In genomic region chr19:814108-815078, GRCh38 we compare ENCODE assay signal across 16 cellular contexts. TPM values are rescaled to one million over a fixed set of nuclear protein-coding genes. Genes with fewer than 3 reads are reported as not detected.
A peak's percentile ranks its signal among the peaks of the same experiment; 100 is the strongest.
DNase-seq lines count a peak whose midpoint lies in the region; ATAC-seq and TF ChIP-seq lines count a peak whose summit lies in the region.
"Had no signal": no experiment of that assay in that cellular context is flagged by ENCODE, and none has a peak within 500 bp of the region (broad histone marks: within the 10 kb centered on the region; RNA-seq: fewer than 3 reads in every experiment).

No MANE protein-coding gene starts in this region.

- H3K36me3 Mint-ChIP-seq in CD8-positive, alpha-beta T cell, result peaks cover 38% of the 10 kb centered on the region
- H3K36me3 Mint-ChIP-seq in GM23338 (ENCODE audit: low read depth), result peaks cover 53% of the 10 kb centered on the region
- peaks cover 40% of the 10 kb centered on the region for H3K36me3 Mint-ChIP-seq in activated naive CD8-positive, alpha-beta T cell treated with anti-CD3 and anti-CD28 coated beads for 36 hours

- no peak overlapping the region for H2AFZ ChIP-seq in GM23338
- H2AFZ ChIP-seq: GM23248, parathyroid adenoma had no signal

- no peak for TF ChIP-seq CTCF in CD8-positive, alpha-beta T cell (IDR thresholded peaks at IDR 0.05)
- TF ChIP-seq CTCF in GM23338 (conservative IDR thresholded peaks at IDR 0.05; ENCODE audit: low read depth in 2 of 2) (no peak), mucosa of descending colon (IDR thresholded peaks at IDR 0.05) (no peak)

- H3K4me2 ChIP-seq in GM23338, result no peak overlapping the region

- peaks cover 23% of the 10 kb centered on the region for H3K36me3 ChIP-seq in CD8-positive, alpha-beta T cell (ENCODE audit: insufficient read depth, low read length)
- H3K36me3 ChIP-seq in GM23338 (ENCODE audit: insufficient read depth), result peaks cover 16% of the 10 kb centered on the region
- H3K36me3 ChIP-seq in mucosa of descending colon (ENCODE audit: low read depth), result peaks cover 12% of the 10 kb centered on the region

- H3F3A ChIP-seq in GM23338 (replicated peaks; ENCODE audit: low read depth), result peaks cover 29% of the 10 kb centered on the region

- peak in 1 of 7 experiments; percentile 16 for DNase-seq in CD8-positive, alpha-beta T cell
- DNase-seq in GM23338 (ENCODE audit: low spot score) (peak; percentile 33), mucosa of descending colon (no peak), NCI-H82 treated with DMSO at 0.1 percent for 48 hours (lab: John Stamatoyannopoulos, UW; ENCODE audit: unreplicated experiment) (no peak)
- no peak for DNase-seq in activated naive CD8-positive, alpha-beta T cell treated with anti-CD3 and anti-CD28 coated beads for 36 hours
- DNase-seq in stimulated activated CD8-positive, alpha-beta memory T cell treated with anti-CD3 and anti-CD28 coated beads, Interleukin-4, amount 100 ng/mL, for 48 hours, result no peak
- DNase-seq: activated CD4-positive, alpha-beta T cell treated with anti-CD3 and anti-CD28 coated beads, Interleukin-2, amount 50 U/mL, for 48 hours; GM23248; KG1; NCI-H1930; stomach; SW 1271 had no signal

- CTCF ChIA-PET in CD8-positive, alpha-beta T cell (lab: Charles Lee), result no interaction called here

- H3K9me2 ChIP-seq in GM23338 (ENCODE audit: insufficient read depth), result 0 out of 2 replicates have a peak, but pooled peaks cover 4% of the 10 kb centered on the region

- H4K20me1 ChIP-seq in GM23338 (replicated peaks; ENCODE audit: insufficient read depth), result peaks cover 19% of the 10 kb centered on the region

- H3K9me3 Mint-ChIP-seq in CD8-positive, alpha-beta T cell, result no peaks in the 10 kb centered on the region
- H3K9me3 Mint-ChIP-seq in GM23338, result peaks cover 2% of the 10 kb centered on the region; the same call in 2 of the 3 replicates
- peaks cover 5% of the 10 kb centered on the region for H3K9me3 Mint-ChIP-seq in activated naive CD8-positive, alpha-beta T cell treated with anti-CD3 and anti-CD28 coated beads for 36 hours

- peak overlapping the region; percentile 10 for H3K27ac Mint-ChIP-seq in CD8-positive, alpha-beta T cell
- H3K27ac Mint-ChIP-seq in GM23338, result no peak overlapping the region
- peak overlapping the region; percentile 75 for H3K27ac Mint-ChIP-seq in activated naive CD8-positive, alpha-beta T cell treated with anti-CD3 and anti-CD28 coated beads for 36 hours

- ATAC-seq in CD8-positive, alpha-beta T cell, result no peak
- ATAC-seq in GM23338 (peak; percentile 1; the same call in 1 of the 3 replicates), mucosa of descending colon (peak; percentile 23), HG03469 (IDR thresholded peaks at IDR 0.05; ENCODE audit: unreplicated experiment) (no peak), GM19463 (IDR thresholded peaks at IDR 0.05; ENCODE audit: unreplicated experiment) (no peak)

- no peaks in the 10 kb centered on the region for H3K27me3 ChIP-seq in CD8-positive, alpha-beta T cell (ENCODE audit: insufficient read depth, low read length)
- no peaks in the 10 kb centered on the region for H3K27me3 ChIP-seq in GM23338 (ENCODE audit: insufficient read depth)
- H3K27me3 ChIP-seq: stomach had no signal

- no peak overlapping the region for H3K4me3 ChIP-seq in CD8-positive, alpha-beta T cell (ENCODE audit: low read depth, low read length)
- H3K4me3 ChIP-seq in GM23338, result no peak overlapping the region
- H3K4me3 ChIP-seq in mucosa of descending colon, result no peak overlapping the region
- H3K4me3 ChIP-seq: GM23248, stomach had no signal

- no peak overlapping the region for H3K4me3 Mint-ChIP-seq in CD8-positive, alpha-beta T cell
- H3K4me3 Mint-ChIP-seq in GM23338, result no peak overlapping the region
- H3K4me3 Mint-ChIP-seq in activated naive CD8-positive, alpha-beta T cell treated with anti-CD3 and anti-CD28 coated beads for 36 hours, result peak overlapping the region; percentile 47

- H3K4me1 ChIP-seq in CD8-positive, alpha-beta T cell (ENCODE audit: insufficient read depth, low read length), result no peaks in the 10 kb centered on the region
- H3K4me1 ChIP-seq in GM23338 (ENCODE audit: insufficient read depth) (no peaks in the 10 kb centered on the region; the same call in 1 of the 2 replicates), mucosa of descending colon (ENCODE audit: low read depth) (no peaks in the 10 kb centered on the region)
- H3K4me1 ChIP-seq: parathyroid adenoma, stomach had no signal

- H3K27ac ChIP-seq in CD8-positive, alpha-beta T cell (ENCODE audit: low read depth, low read length), result no peak overlapping the region
- no peak overlapping the region for H3K27ac ChIP-seq in GM23338 (ENCODE audit: low read depth)
- H3K27ac ChIP-seq: C4-2B, GM23248, parathyroid adenoma, stomach had no signal

- no peaks in the 10 kb centered on the region for H3K9me3 ChIP-seq in CD8-positive, alpha-beta T cell (ENCODE audit: low read length)
- H3K9me3 ChIP-seq in mucosa of descending colon, result no peaks in the 10 kb centered on the region
- H3K9me3 ChIP-seq: stomach had no signal

- H3K79me2 ChIP-seq in GM23338 (replicated peaks; ENCODE audit: insufficient read depth), result peaks cover 12% of the 10 kb centered on the region
- H3K79me2 ChIP-seq: parathyroid adenoma had no signal

- H3K4me1 Mint-ChIP-seq in CD8-positive, alpha-beta T cell (ENCODE audit: low read depth), result no peaks in the 10 kb centered on the region
- H3K4me1 Mint-ChIP-seq in GM23338, result no peaks in the 10 kb centered on the region
- peaks cover 2% of the 10 kb centered on the region for H3K4me1 Mint-ChIP-seq in activated naive CD8-positive, alpha-beta T cell treated with anti-CD3 and anti-CD28 coated beads for 36 hours

- H3K27me3 Mint-ChIP-seq in CD8-positive, alpha-beta T cell (ENCODE audit: low read depth), result no peaks in the 10 kb centered on the region
- H3K27me3 Mint-ChIP-seq in GM23338 (ENCODE audit: insufficient read depth, low read depth, poor library complexity), result peaks cover 26% of the 10 kb centered on the region
- H3K27me3 Mint-ChIP-seq in activated naive CD8-positive, alpha-beta T cell treated with anti-CD3 and anti-CD28 coated beads for 36 hours, result peaks cover 3% of the 10 kb centered on the region

- POLR2A ChIA-PET in CD8-positive, alpha-beta T cell (lab: Charles Lee), result no interaction called here

- intact Hi-C loops in CD8-positive, alpha-beta T cell (cut with DNase I, micrococcal nuclease), result no loop called here
- intact Hi-C loops in mucosa of descending colon (cut with DNase I, micrococcal nuclease), result no loop called here

TF ChIP-seq in GM23338, 12 proteins besides CTCF, POLR2A, EP300 and RAD21 (continues in another document):
- no peak for TF ChIP-seq EZH2 (IDR thresholded peaks at IDR 0.05; ENCODE audit: low read depth, unreplicated experiment)
- TF ChIP-seq NANOG (IDR thresholded peaks at IDR 0.05; ENCODE audit: borderline replicate concordance), result no peak
- no peak for TF ChIP-seq JUNB (IDR thresholded peaks at IDR 0.05; ENCODE audit: unreplicated experiment)

RNA-seq across cellular contexts. Expression of gene PLPPR3, which starts 7.4 kb away (rescaled TPM):
- not detected for total RNA-seq in CD8-positive, alpha-beta T cell
- total RNA-seq in GM23338 (2014; rRNA removed; shearing (Covaris generic)), result 74.7 and 81.1 TPM in 2 replicates
- 13.6 and 14.8 TPM in 2 replicates for polyA plus RNA-seq in GM23338 (2016; fragmentation: Nextera tagmentation; extraction: Ambion mirVana)
- not detected for total RNA-seq in activated naive CD8-positive, alpha-beta T cell treated with anti-CD3 and anti-CD28 coated beads for 36 hours
- total RNA-seq in mucosa of descending colon, result under 1 TPM in 1 of 3 donors, not detected in 2; 0.19 TPM
- polyA plus RNA-seq: GM23248 had no signal

RNA-seq across cellular contexts. Expression of gene AZU1, which starts 13.2 kb away (rescaled TPM):
- under 1 TPM; 0.69 to 0.87 TPM for total RNA-seq in CD8-positive, alpha-beta T cell
- 0.50 and 1.4 TPM in 2 replicates for total RNA-seq in GM23338 (2014; rRNA removed; shearing (Covaris generic))
- 0.30 and 0.78 TPM in 2 replicates for polyA plus RNA-seq in GM23338 (2016; fragmentation: Nextera tagmentation; extraction: Ambion mirVana)
- not detected for total RNA-seq in activated naive CD8-positive, alpha-beta T cell treated with anti-CD3 and anti-CD28 coated beads for 36 hours
- under 1 TPM in 1 of 3 donors, not detected in 2; 0.25 TPM for total RNA-seq in mucosa of descending colon
- total RNA-seq: GM23248 had no signal
- polyA plus RNA-seq: GM23248 had no signal

RNA-seq across cellular contexts. Expression of gene PTBP1, which starts 17.1 kb away (rescaled TPM):
- total RNA-seq in CD8-positive, alpha-beta T cell, result 100 to 1,000 TPM; 248 to 266 TPM
- 539 and 552 TPM in 2 replicates for total RNA-seq in GM23338 (2014; rRNA removed; shearing (Covaris generic))
- polyA plus RNA-seq in GM23338 (2016; fragmentation: Nextera tagmentation; extraction: Ambion mirVana), result 632 and 705 TPM in 2 replicates
- total RNA-seq in activated naive CD8-positive, alpha-beta T cell treated with anti-CD3 and anti-CD28 coated beads for 36 hours, result 100 to 1,000 TPM; 799 to 818 TPM
- 100 to 1,000 TPM; 204 to 305 (median 281) TPM for total RNA-seq in mucosa of descending colon

RNA-seq across cellular contexts. Expression of gene PRTN3, which starts 26.4 kb away (rescaled TPM):
- not detected for total RNA-seq in CD8-positive, alpha-beta T cell
- total RNA-seq in GM23338 (2014; rRNA removed; shearing (Covaris generic)), result 0.21 and 2.4 TPM in 2 replicates
- polyA plus RNA-seq in GM23338 (2016; fragmentation: Nextera tagmentation; extraction: Ambion mirVana), result 0.68 and 0.87 TPM in 2 replicates
- not detected for total RNA-seq in activated naive CD8-positive, alpha-beta T cell treated with anti-CD3 and anti-CD28 coated beads for 36 hours
- not detected for total RNA-seq in mucosa of descending colon
- total RNA-seq: GM23248 had no signal
- polyA plus RNA-seq: GM23248 had no signal

RNA-seq across cellular contexts. Expression of gene ELANE, which starts 37.7 kb away (rescaled TPM):
- not detected for total RNA-seq in CD8-positive, alpha-beta T cell
- total RNA-seq in GM23338 (2014; rRNA removed; shearing (Covaris generic)), result not detected in 2 replicates
- not detected in 2 replicates for polyA plus RNA-seq in GM23338 (2016; fragmentation: Nextera tagmentation; extraction: Ambion mirVana)
- not detected for total RNA-seq in activated naive CD8-positive, alpha-beta T cell treated with anti-CD3 and anti-CD28 coated beads for 36 hours
- total RNA-seq in mucosa of descending colon, result 1 to 10 TPM in 1 of 3 donors, under 1 TPM in 2; 0.43 to 1.2 (median 0.77) TPM
- total RNA-seq: GM23248 had no signal

Comparison
In these comparisons a context has a peak if more than half of its experiments do, and no peak if none do; other contexts are left out.
1. ATAC-seq: peak in GM23338 (single experiment) and mucosa of descending colon (single experiment); none in CD8-positive, alpha-beta T cell (single experiment), HG03469 (single experiment) and GM19463 (single experiment).
2. RNA of gene PLPPR3, which starts 7.4 kb away (total RNA-seq): 74.7 to 81.1 TPM in GM23338; not detected in activated naive CD8-positive, alpha-beta T cell treated with anti-CD3 and anti-CD28 coated beads for 36 hours, 0.19 TPM in mucosa of descending colon and not detected in CD8-positive, alpha-beta T cell; every median in the first group is over 10 times any median in the second.